ENCODE assay signal across 13 cellular contexts in genomic region chr4:41369680-41370079, GRCh38.
DNase-seq lines count a peak whose midpoint lies in the region; ATAC-seq, FAIRE-seq and TF ChIP-seq lines count a peak whose summit lies in the region.
"Had no signal": no experiment of that assay in that cellular context is flagged by ENCODE, and none has a peak within 500 bp of the region (broad histone marks: within the 10 kb centered on the region; RNA-seq: fewer than 3 reads in every experiment).

No MANE protein-coding gene starts in this region.

- H3K9ac ChIP-seq in endothelial cell of umbilical vein (replicated peaks; ENCODE audit: extremely low read depth, insufficient read depth, low read length): no peak overlapping the region

- H3K27me3 ChIP-seq in endothelial cell of umbilical vein (ENCODE audit: control insufficient read depth in 2 of 2, insufficient read depth in 2 of 2, low read length in 2 of 2) (peaks cover 22 to 39% of the 10 kb centered on the region in 2 experiments), lower lobe of right lung (ENCODE audit: low read depth) (no peaks in the 10 kb centered on the region), tibial artery (no peaks in the 10 kb centered on the region)

- intact Hi-C loops in endothelial cell of umbilical vein (cut with micrococcal nuclease): loop anchor here (10.0 kb wide), 1 partner anchor 275 kb away; no protein-coding TSS in a partner anchor
- intact Hi-C loops in lower lobe of right lung (cut with DNase I): no loop called here
- intact Hi-C loops in tibial artery (cut with DNase I; ENCODE audit: low total_unique reads): no loop called here

- H3K4me3 ChIP-seq in endothelial cell of umbilical vein (replicated peaks in 1 of 3; ENCODE audit: insufficient read depth in 1 of 3, low read depth in 1 of 3, low read length in 3 of 3): no peak overlapping the region
- H3K4me3 ChIP-seq in lower lobe of right lung: no peak overlapping the region
- H3K4me3 ChIP-seq in tibial artery: no peak overlapping the region

- FAIRE-seq in endothelial cell of umbilical vein (lab: Jason Lieb, UNC): no peak
- FAIRE-seq: H1 had no signal

- dilution Hi-C loops in endothelial cell of umbilical vein (cut with MboI; ENCODE audit: extremely low pct_ligation_motif_present, low sequenced_read_pairs): no loop called here

- TF ChIP-seq POLR2A in endothelial cell of umbilical vein (IDR thresholded peaks at IDR 0.05; ENCODE audit: low read depth, low read length): no peak

- no peaks in the 10 kb centered on the region for H3K4me1 ChIP-seq in endothelial cell of umbilical vein (ENCODE audit: control insufficient read depth, extremely low read depth, insufficient read depth, low read length)
- H3K4me1 ChIP-seq in lower lobe of right lung: peaks cover 35% of the 10 kb centered on the region
- peaks cover 0 to 79% (median 54%) of the 10 kb centered on the region in 4 donors for H3K4me1 ChIP-seq in tibial artery

- no peaks in the 10 kb centered on the region for H4K20me1 ChIP-seq in endothelial cell of umbilical vein (replicated peaks; ENCODE audit: control insufficient read depth, extremely low read depth, insufficient read depth, low read length)

- H3K27ac ChIP-seq in endothelial cell of umbilical vein (ENCODE audit: insufficient read depth, low read depth, low read length) (no peak overlapping the region), lower lobe of right lung (peak overlapping the region; percentile 20), tibial artery (peak overlapping the region; percentile 66 to 73)
- H3K27ac ChIP-seq: neutrophil had no signal

- peak; percentile 20 for DNase-seq in DMS53 (lab: John Stamatoyannopoulos, UW)
- no peak for DNase-seq in DMS53 treated with DMSO at 0.1 percent for 48 hours (lab: John Stamatoyannopoulos, UW; ENCODE audit: unreplicated experiment)
- DNase-seq in endothelial cell of umbilical vein (ENCODE audit: low read depth, low spot score): peak; percentile 73
- DNase-seq in lower lobe of right lung: no peak
- peak; percentile 70 to 93 for DNase-seq in tibial artery
- DNase-seq in activated CD4-positive, alpha-beta T cell treated with anti-CD3 and anti-CD28 coated beads, Interleukin-2, amount 50 U/mL, for 48 hours: no peak
- no peak for DNase-seq in NCI-H82 (lab: John Stamatoyannopoulos, UW)
- DNase-seq: activated B cell treated with CpG ODN at 0.5 μM for 24 hours, NCI-H2227 treated with DMSO at 0.1 percent for 48 hours, SHP77 had no signal

- CTCF ChIA-PET in endothelial cell of umbilical vein (lab: Charles Lee): no interaction called here

- H3K36me3 ChIP-seq in endothelial cell of umbilical vein (ENCODE audit: control insufficient read depth in 2 of 2, extremely low read depth in 1 of 2, insufficient read depth in 2 of 2, low read length in 2 of 2): peaks cover 0 to 2% of the 10 kb centered on the region in 2 experiments
- H3K36me3 ChIP-seq in lower lobe of right lung: no peaks in the 10 kb centered on the region
- no peaks in the 10 kb centered on the region for H3K36me3 ChIP-seq in tibial artery
- H3K36me3 ChIP-seq: neutrophil had no signal

- H3K9me3 ChIP-seq in endothelial cell of umbilical vein (replicated peaks; ENCODE audit: control insufficient read depth, insufficient read depth, low read length): no peaks in the 10 kb centered on the region
- no peaks in the 10 kb centered on the region for H3K9me3 ChIP-seq in lower lobe of right lung
- H3K9me3 ChIP-seq in tibial artery: no peaks in the 10 kb centered on the region
- H3K9me3 ChIP-seq: neutrophil had no signal

- no peaks in the 10 kb centered on the region for H3K79me2 ChIP-seq in endothelial cell of umbilical vein (ENCODE audit: control insufficient read depth, insufficient read depth, low read length)

- TF ChIP-seq CTCF in endothelial cell of umbilical vein (IDR thresholded peaks at IDR 0.05; ENCODE audit: extremely low read depth in 1 of 2, insufficient read depth in 1 of 2, low read depth in 1 of 2, low read length in 2 of 2) (no peak), lower lobe of right lung (IDR thresholded peaks at IDR 0.05) (no peak), tibial artery (IDR thresholded peaks at IDR 0.05) (no peak)

- no TSS peak for BruUV-seq in endothelial cell of umbilical vein (replicated peaks; lab: Mats Ljungman, UMichigan)

- POLR2A ChIA-PET in endothelial cell of umbilical vein (lab: Charles Lee): no interaction called here

- no peaks in the 10 kb centered on the region for H3K9me1 ChIP-seq in endothelial cell of umbilical vein (replicated peaks; ENCODE audit: control insufficient read depth, extremely low read depth, insufficient read depth, low read length)

- peak; percentile 82 to 84 for ATAC-seq in lower lobe of right lung
- no peak for ATAC-seq in GM21619 (IDR thresholded peaks at IDR 0.05; ENCODE audit: unreplicated experiment)

- H3K4me2 ChIP-seq in endothelial cell of umbilical vein (ENCODE audit: insufficient read depth, low read length): no peak overlapping the region

- H2AFZ ChIP-seq in endothelial cell of umbilical vein (ENCODE audit: low read depth, low read length): no peak overlapping the region

TF ChIP-seq in endothelial cell of umbilical vein, 7 proteins besides CTCF, POLR2A, EP300 and RAD21:
- no peak for TF ChIP-seq MAX (IDR thresholded peaks at IDR 0.05; ENCODE audit: insufficient read depth, insufficient read length)
TF ChIP-seq in endothelial cell of umbilical vein: peak in this region for 0.

Comparison
In these comparisons a context has a peak if more than half of its experiments do, and no peak if none do; other contexts are left out.
1. DNase-seq: peak in DMS53 (single experiment), endothelial cell of umbilical vein (single experiment) and tibial artery (2 of 2); none in DMS53 treated with DMSO at 0.1 percent for 48 hours (single experiment), lower lobe of right lung (single experiment), activated CD4-positive, alpha-beta T cell treated with anti-CD3 and anti-CD28 coated beads, Interleukin-2, amount 50 U/mL, for 48 hours (0 of 2) and NCI-H82 (single experiment).